33 cellular contexts compared by ENCODE assay signal in genomic region chr11:45750439-45750838, GRCh38.
"Had no signal": no experiment of that assay in that cellular context is flagged by ENCODE, and none has a peak within 500 bp of the region (broad histone marks: within the 10 kb centered on the region; RNA-seq: fewer than 3 reads in every experiment).

No MANE protein-coding gene starts in this region.

- H3K9me3 Mint-ChIP-seq: activated B cell treated with CpG ODN at 0.5 μM for 24 hours; activated CD8-positive, alpha-beta T cell treated with anti-CD3 and anti-CD28 coated beads for 36 hours; activated naive CD4-positive, alpha-beta T cell treated with anti-CD3 and anti-CD28 coated beads, Interleukin-2, amount 50 U/mL, for 24 hours; activated naive CD8-positive, alpha-beta T cell treated with anti-CD3 and anti-CD28 coated beads for 36 hours; activated naive CD8-positive, alpha-beta T cell treated with anti-CD3 and anti-CD28 coated beads, Interleukin-2, amount 50 U/mL, for 24 hours; activated T-cell treated with anti-CD3 and anti-CD28 coated beads, Interleukin-2, amount 50 U/mL, for 4 hours; activated T-helper 17 cell treated with anti-CD3 and anti-CD28 coated beads, Interleukin-2, amount 50 U/mL, for 72 hours; central memory CD8-positive, alpha-beta T cell; T-helper 2 cell treated with Interferon-gamma antibody and Interleukin-4, amounts not matched to agents 5 μg/mL and 100 μg/mL, for 36 hours had no signal

- H3K27ac Mint-ChIP-seq: activated B cell treated with CpG ODN at 0.5 μM for 24 hours; activated CD8-positive, alpha-beta T cell treated with anti-CD3 and anti-CD28 coated beads for 36 hours; activated naive CD4-positive, alpha-beta T cell treated with anti-CD3 and anti-CD28 coated beads, Interleukin-2, amount 50 U/mL, for 24 hours; activated naive CD8-positive, alpha-beta T cell treated with anti-CD3 and anti-CD28 coated beads for 36 hours; activated naive CD8-positive, alpha-beta T cell treated with anti-CD3 and anti-CD28 coated beads, Interleukin-2, amount 50 U/mL, for 24 hours; activated T-helper 17 cell treated with anti-CD3 and anti-CD28 coated beads, Interleukin-2, amount 50 U/mL, for 72 hours; T-helper 17 cell; T-helper 2 cell treated with Interferon-gamma antibody and Interleukin-4, amounts not matched to agents 5 μg/mL and 100 μg/mL, for 36 hours had no signal

- H3K27me3 ChIP-seq: adrenal gland, ascending aorta, cardiac muscle cell had no signal

- H3K36me3 Mint-ChIP-seq: activated naive CD4-positive, alpha-beta T cell treated with anti-CD3 and anti-CD28 coated beads, Interleukin-2, amount 50 U/mL, for 24 hours; activated naive CD8-positive, alpha-beta T cell treated with anti-CD3 and anti-CD28 coated beads for 36 hours; brain had no signal

- ATAC-seq: activated CD4-positive, CD25-positive, alpha-beta regulatory T cell treated with anti-CD3 and anti-CD28 coated beads, Interleukin-2, amount 50 U/mL, for 24 hours; activated CD8-positive, alpha-beta T cell treated with anti-CD3 and anti-CD28 coated beads for 36 hours; activated naive CD8-positive, alpha-beta T cell treated with anti-CD3 and anti-CD28 coated beads, Interleukin-2, amount 50 U/mL, for 24 hours; activated T-cell treated with anti-CD3 and anti-CD28 coated beads, Interleukin-2, amount 50 U/mL, for 4 hours; activated T-helper 17 cell treated with anti-CD3 and anti-CD28 coated beads, Interleukin-2, amount 50 U/mL, for 72 hours; gastroesophageal sphincter; T-helper 17 cell had no signal

- H3K9me3 ChIP-seq: adrenal gland, ascending aorta, breast epithelium, esophagus squamous epithelium, gastroesophageal sphincter had no signal

- H3K4me1 Mint-ChIP-seq: activated B cell treated with CpG ODN at 0.5 μM for 24 hours; activated naive CD4-positive, alpha-beta T cell treated with anti-CD3 and anti-CD28 coated beads, Interleukin-2, amount 50 U/mL, for 24 hours; activated naive CD8-positive, alpha-beta T cell treated with anti-CD3 and anti-CD28 coated beads for 36 hours; activated naive CD8-positive, alpha-beta T cell treated with anti-CD3 and anti-CD28 coated beads, Interleukin-2, amount 50 U/mL, for 24 hours; activated T-helper 17 cell treated with anti-CD3 and anti-CD28 coated beads, Interleukin-2, amount 50 U/mL, for 72 hours; central memory CD8-positive, alpha-beta T cell had no signal

- H3K27ac ChIP-seq: adrenal gland, ascending aorta, breast epithelium, cardiac muscle cell, epithelial cell of prostate, esophagus squamous epithelium, gastroesophageal sphincter, WERI-Rb-1 had no signal

- H3K4me1 ChIP-seq: breast epithelium had no signal

- H3K36me3 ChIP-seq: adrenal gland, ascending aorta, breast epithelium, cardiac muscle cell, esophagus squamous epithelium, gastroesophageal sphincter, WERI-Rb-1 had no signal

- DNase-seq: activated B cell treated with CpG ODN at 0.5 μM for 24 hours; activated CD4-positive, alpha-beta T cell treated with anti-CD3 and anti-CD28 coated beads for 48 hours; activated CD4-positive, alpha-beta T cell treated with anti-CD3 and anti-CD28 coated beads, Interleukin-2, amount 50 U/mL, for 1 hour; activated CD4-positive, alpha-beta T cell treated with anti-CD3 and anti-CD28 coated beads, Interleukin-2, amount 50 U/mL, for 48 hours; activated CD8-positive, alpha-beta memory T cell treated with anti-CD3 and anti-CD28 coated beads for 24 hours; activated CD8-positive, alpha-beta T cell treated with anti-CD3 and anti-CD28 coated beads for 36 hours; activated effector memory CD4-positive, alpha-beta T cell treated with Interleukin-2 at 50 U/mL for 16 hours; activated gamma-delta T cell treated with Interleukin-2 at 50 U/mL for 16 hours; activated naive CD4-positive, alpha-beta T cell treated with Interleukin-2 at 50 U/mL for 16 hours; activated naive CD8-positive, alpha-beta T cell treated with anti-CD3 and anti-CD28 coated beads for 36 hours; activated naive CD8-positive, alpha-beta T cell treated with anti-CD3 and anti-CD28 coated beads, Interleukin-2, amount 50 U/mL, for 24 hours; activated T-cell treated with anti-CD3 and anti-CD28 coated beads, Interleukin-2, amount 50 U/mL, for 4 hours; adrenal gland; cortex of kidney; dermis blood vessel endothelial cell; effector CD8-positive, alpha-beta T cell; esophagus squamous epithelium; foreskin melanocyte; T-helper 1 cell; T-helper 17 cell; T1000; WERI-Rb-1 had no signal

- H3K4me3 ChIP-seq: adrenal gland, ascending aorta, breast epithelium, cardiac muscle cell, esophagus squamous epithelium, gastroesophageal sphincter had no signal

- H3K4me3 Mint-ChIP-seq: activated B cell treated with CpG ODN at 0.5 μM for 24 hours; activated CD8-positive, alpha-beta T cell treated with anti-CD3 and anti-CD28 coated beads for 36 hours; activated naive CD4-positive, alpha-beta T cell treated with anti-CD3 and anti-CD28 coated beads, Interleukin-2, amount 50 U/mL, for 24 hours; activated naive CD8-positive, alpha-beta T cell treated with anti-CD3 and anti-CD28 coated beads for 36 hours; activated naive CD8-positive, alpha-beta T cell treated with anti-CD3 and anti-CD28 coated beads, Interleukin-2, amount 50 U/mL, for 24 hours; activated T-cell treated with anti-CD3 and anti-CD28 coated beads, Interleukin-2, amount 50 U/mL, for 4 hours; activated T-helper 17 cell treated with anti-CD3 and anti-CD28 coated beads, Interleukin-2, amount 50 U/mL, for 72 hours; central memory CD8-positive, alpha-beta T cell; T-helper 17 cell; T-helper 2 cell treated with Interferon-gamma antibody and Interleukin-4, amounts not matched to agents 5 μg/mL and 100 μg/mL, for 36 hours had no signal
